ENCODE assay signal across 16 cellular contexts in the genomic region with DNA sequence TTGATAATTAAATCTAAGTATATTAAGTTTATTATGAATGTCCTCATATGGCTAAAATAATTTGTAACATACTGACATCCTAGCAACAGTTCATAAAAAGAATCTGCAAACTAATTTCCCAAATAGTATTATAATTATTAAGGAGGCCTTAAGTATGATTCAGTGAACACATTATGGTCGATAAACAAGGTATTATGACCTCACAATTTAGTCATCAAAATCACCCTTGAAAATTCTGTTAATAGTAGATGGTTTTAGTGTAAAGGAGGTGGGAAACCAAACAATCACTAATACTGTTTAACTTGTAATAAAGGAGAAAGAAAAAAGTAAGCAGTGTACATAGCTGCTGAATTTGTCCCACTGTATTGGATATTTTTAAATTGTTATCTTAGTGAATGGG.
DNase-seq lines count a peak whose midpoint lies in the region; ATAC-seq, FAIRE-seq and TF ChIP-seq lines count a peak whose summit lies in the region.
"Had no signal": no experiment of that assay in that cellular context is flagged by ENCODE, and none has a peak within 500 bp of the region (broad histone marks: within the 10 kb centered on the region; RNA-seq: fewer than 3 reads in every experiment).

No MANE protein-coding gene starts in this region.

- FAIRE-seq in islet of Langerhans (lab: Jason Lieb, UNC), result peak; percentile 86

- DNase-seq in ELR (ENCODE audit: low read depth), result peak; percentile 65
- no peak for DNase-seq in LNCaP clone FGC (ENCODE audit: low read depth)
- no peak for DNase-seq in brain microvascular endothelial cell
- DNase-seq in NCI-H2171 treated with DMSO at 0.1 percent for 48 hours (lab: John Stamatoyannopoulos, UW), result no peak
- no peak for DNase-seq in SIG-M5 treated with dmso at 0.1 percent for 504 hours (lab: John Stamatoyannopoulos, UW; ENCODE audit: unreplicated experiment)
- DNase-seq: activated naive CD8-positive, alpha-beta T cell treated with anti-CD3 and anti-CD28 coated beads, Interleukin-2, amount 10 ng/mL, durations not matched to agents 7 days and 5 days; activated T-cell treated with anti-CD3 and anti-CD28 coated beads, Interleukin-2, amount 50 U/mL, for 1 hour; DMS79; islet precursor cell; Peyer's patch; posterior cingulate gyrus; stimulated activated CD8-positive, alpha-beta memory T cell treated with anti-CD3 and anti-CD28 coated beads, Interleukin-4, amount 100 ng/mL, for 48 hours; T-helper 2 cell had no signal

- H3K27ac ChIP-seq in brain microvascular endothelial cell, result peak overlapping the region; percentile 42
- H3K27ac ChIP-seq: Peyer's patch had no signal

- TF ChIP-seq CTCF in LNCaP clone FGC (IDR thresholded peaks at IDR 0.05; ENCODE audit: control insufficient read depth, extremely low read depth, insufficient read depth) (no peak), brain microvascular endothelial cell (IDR thresholded peaks at IDR 0.05; ENCODE audit: low read depth, low read length, missing control alignments) (no peak)

- in situ Hi-C loops in brain microvascular endothelial cell (cut with HindIII; ENCODE audit: low pct_ligation_motif_present, low sequenced_read_pairs), result no loop called here

- ATAC-seq in HG02763 (IDR thresholded peaks at IDR 0.05; ENCODE audit: unreplicated experiment) (no peak), HG02678 (IDR thresholded peaks at IDR 0.05; ENCODE audit: unreplicated experiment) (no peak)

- H3K4me3 ChIP-seq in LNCaP clone FGC (ENCODE audit: low read depth, low read length) (peak overlapping the region; percentile 42), brain microvascular endothelial cell (ENCODE audit: low read depth, low read length) (peak overlapping the region; percentile 88)
- H3K4me3 ChIP-seq: Peyer's patch had no signal

- H3K36me3 ChIP-seq in brain microvascular endothelial cell (replicated peaks), result no peaks in the 10 kb centered on the region
- H3K36me3 ChIP-seq: Peyer's patch had no signal

- no peaks in the 10 kb centered on the region for H3K27me3 ChIP-seq in brain microvascular endothelial cell (replicated peaks)
- H3K27me3 ChIP-seq: Peyer's patch had no signal
